ENCODE assay signal across 1 cellular context in the genomic region with DNA sequence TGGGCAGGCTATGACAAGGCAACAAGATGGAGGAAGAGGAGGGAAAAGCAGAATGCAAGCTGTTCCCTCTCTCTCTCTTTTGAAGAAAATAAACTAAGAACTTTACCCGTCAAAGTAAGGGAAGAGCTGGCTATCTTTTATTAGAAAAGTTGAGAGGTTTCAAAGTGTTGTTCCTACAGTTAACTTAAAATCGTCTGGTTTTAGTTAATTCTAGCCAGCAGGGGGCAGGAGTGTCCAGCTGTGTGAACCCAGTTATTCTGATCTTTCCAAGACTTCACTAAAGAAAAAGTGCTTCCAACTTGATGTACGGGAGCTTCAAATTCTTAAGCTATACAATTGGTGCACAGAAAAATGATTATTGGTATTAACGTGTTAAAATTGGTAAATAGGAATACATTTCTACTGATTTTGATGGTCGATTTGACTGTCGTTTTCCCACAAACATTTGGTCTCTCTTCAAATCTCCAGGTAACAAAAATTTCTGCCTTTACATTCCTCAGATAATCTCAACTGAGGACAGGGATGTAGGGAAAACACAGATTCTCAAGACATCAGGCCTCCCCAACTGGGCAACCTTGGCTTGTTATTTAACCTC.
TF ChIP-seq lines count a peak whose summit lies in the region.

No MANE protein-coding gene starts in this region.

TF ChIP-seq in HCT116, 20 proteins besides CTCF, POLR2A, EP300 and RAD21:
- TF ChIP-seq CBX3 (IDR thresholded peaks at IDR 0.05; ENCODE audit: low read depth) (no peak), ZFX (IDR thresholded peaks at IDR 0.05) (no peak), CEBPB (IDR thresholded peaks at IDR 0.05; ENCODE audit: low read depth) (no peak), YY1 (IDR thresholded peaks at IDR 0.05; ENCODE audit: extremely low read depth, insufficient replicate concordance, low read depth, low read length) (no peak), EZH2phosphoT487 (IDR thresholded peaks at IDR 0.05; ENCODE audit: borderline replicate concordance) (no peak), EZH2 (IDR thresholded peaks at IDR 0.05) (no peak), POLR2AphosphoS5 (IDR thresholded peaks at IDR 0.05; ENCODE audit: low read depth, low read length) (no peak)
- TF ChIP-seq, protein P1, sequence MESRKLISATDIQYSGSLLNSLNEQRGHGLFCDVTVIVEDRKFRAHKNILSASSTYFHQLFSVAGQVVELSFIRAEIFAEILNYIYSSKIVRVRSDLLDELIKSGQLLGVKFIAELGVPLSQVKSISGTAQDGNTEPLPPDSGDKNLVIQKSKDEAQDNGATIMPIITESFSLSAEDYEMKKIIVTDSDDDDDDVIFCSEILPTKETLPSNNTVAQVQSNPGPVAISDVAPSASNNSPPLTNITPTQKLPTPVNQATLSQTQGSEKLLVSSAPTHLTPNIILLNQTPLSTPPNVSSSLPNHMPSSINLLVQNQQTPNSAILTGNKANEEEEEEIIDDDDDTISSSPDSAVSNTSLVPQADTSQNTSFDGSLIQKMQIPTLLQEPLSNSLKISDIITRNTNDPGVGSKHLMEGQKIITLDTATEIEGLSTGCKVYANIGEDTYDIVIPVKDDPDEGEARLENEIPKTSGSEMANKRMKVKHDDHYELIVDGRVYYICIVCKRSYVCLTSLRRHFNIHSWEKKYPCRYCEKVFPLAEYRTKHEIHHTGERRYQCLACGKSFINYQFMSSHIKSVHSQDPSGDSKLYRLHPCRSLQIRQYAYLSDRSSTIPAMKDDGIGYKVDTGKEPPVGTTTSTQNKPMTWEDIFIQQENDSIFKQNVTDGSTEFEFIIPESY (IDR thresholded peaks at IDR 0.05; ENCODE audit: extremely low read depth, insufficient replicate concordance, low read length), result no peak
